In the genomic region with DNA sequence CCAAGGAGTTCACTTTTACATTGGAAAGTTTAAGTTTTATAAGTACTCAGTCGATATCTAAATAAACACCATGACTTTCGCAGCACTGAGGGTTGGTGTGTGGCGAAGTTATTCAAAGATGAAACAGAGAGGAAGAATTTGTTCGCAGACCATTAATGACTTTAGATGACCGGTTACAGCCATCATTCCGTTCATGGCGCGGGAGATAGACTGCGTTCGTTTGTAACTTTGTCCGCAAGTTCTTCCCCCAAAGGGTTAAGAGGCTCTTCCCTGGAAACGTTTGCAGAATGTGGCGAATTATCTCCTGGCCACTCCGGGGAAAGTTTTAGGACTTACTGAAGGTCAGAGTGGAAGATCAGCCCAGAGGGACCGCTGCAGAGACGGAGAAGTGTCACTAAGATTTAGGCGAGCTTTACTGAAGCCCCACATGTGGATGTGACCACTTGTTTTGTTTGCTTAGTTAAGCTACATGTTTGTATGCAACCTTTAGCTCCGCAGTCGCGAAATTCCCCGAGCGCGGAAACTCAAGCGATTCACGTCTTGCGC, we compare ENCODE assay signal across 10 cellular contexts. TPM values are rescaled to one million over a fixed set of nuclear protein-coding genes. Genes with fewer than 3 reads are reported as not detected.
A peak's percentile ranks its signal among the peaks of the same experiment; 100 is the strongest.
DNase-seq lines count a peak whose midpoint lies in the region; ATAC-seq, FAIRE-seq and TF ChIP-seq lines count a peak whose summit lies in the region.
"Had no signal": no experiment of that assay in that cellular context is flagged by ENCODE, and none has a peak within 500 bp of the region (broad histone marks: within the 10 kb centered on the region; RNA-seq: fewer than 3 reads in every experiment).

No MANE protein-coding gene starts in this region.

- intact Hi-C loops in psoas muscle (cut with DNase I): loop anchor here (1.0 to 5.0 kb wide), 3 partner anchors 148 to 367 kb away; no protein-coding TSS in a partner anchor

- H3K4me3 ChIP-seq in SK-N-MC: peak overlapping the region; percentile 85
- H3K4me3 ChIP-seq in psoas muscle: peak overlapping the region; percentile 47
- H3K4me3 ChIP-seq: mucosa of descending colon had no signal

- no peak overlapping the region for H3K9ac ChIP-seq in SK-N-MC (ENCODE audit: insufficient read length)

- no peak for TF ChIP-seq CTCF in psoas muscle (IDR thresholded peaks at IDR 0.05)

- no peak for FAIRE-seq in GM19239 (lab: Jason Lieb, UNC)
- FAIRE-seq: A204.1 had no signal

- WGBS in psoas muscle, 3 donors: 8 to 11% (median 9%) methylated on average over 26 of the region's 26 CpGs

- H3K27me3 ChIP-seq in psoas muscle (ENCODE audit: insufficient read depth in 3 of 3, low read length in 2 of 3): peaks cover 10 to 87% (median 38%) of the 10 kb centered on the region in 3 donors

- H3K27ac ChIP-seq in SK-N-MC (no peak overlapping the region), psoas muscle (no peak overlapping the region)

- peaks cover 10% of the 10 kb centered on the region for H3K4me1 ChIP-seq in psoas muscle

- ATAC-seq in psoas muscle (peak in 1 of 4 donors; percentile 24), GM21381 (IDR thresholded peaks at IDR 0.05; ENCODE audit: unreplicated experiment) (no peak), GM21576 (IDR thresholded peaks at IDR 0.05; ENCODE audit: unreplicated experiment) (no peak)

- H3K9me3 ChIP-seq in SK-N-MC (ENCODE audit: low read depth, low read length): no peaks in the 10 kb centered on the region
- H3K9me3 ChIP-seq in psoas muscle: no peaks in the 10 kb centered on the region
- H3K9me3 ChIP-seq: mucosa of descending colon had no signal

- H3K36me3 ChIP-seq in SK-N-MC (ENCODE audit: insufficient read depth, low read length): no peaks in the 10 kb centered on the region
- H3K36me3 ChIP-seq in psoas muscle (ENCODE audit: insufficient read depth in 1 of 2, low read depth in 1 of 2): no peaks in the 10 kb centered on the region

- peak; percentile 39 for DNase-seq in NCI-H82 (lab: John Stamatoyannopoulos, UW)
- no peak for DNase-seq in NCI-H82 treated with DMSO at 0.1 percent for 48 hours (lab: John Stamatoyannopoulos, UW; ENCODE audit: unreplicated experiment)
- DNase-seq in SK-N-MC (ENCODE audit: low read depth, low spot score): no peak
- DNase-seq in fibroblast of peridontal ligament (ENCODE audit: extremely low read depth): peak; percentile 43
- no peak for DNase-seq in psoas muscle
- DNase-seq in GM19239 (ENCODE audit: insufficient read length, low spot score): no peak

RNA-seq across cellular contexts. Expression of gene FOXD1, which starts 2.2 kb away (rescaled TPM):
- total RNA-seq in psoas muscle: under 1 TPM in 3 of 4 donors, not detected in 1; 0.36 to 0.94 (median 0.71) TPM
- polyA plus RNA-seq in psoas muscle: under 1 TPM; 0.15 to 0.29 (median 0.17) TPM

RNA-seq across cellular contexts. Expression of gene BTF3, which starts 47.5 kb away (rescaled TPM):
- total RNA-seq in psoas muscle: 100 to 1,000 TPM; 451 to 591 (median 525) TPM
- polyA plus RNA-seq in psoas muscle: 1,000 to 10,000 TPM in 1 of 3 donors, 100 to 1,000 TPM in 2; 664 to 1,021 (median 727) TPM

Comparison
In these comparisons a context has a peak if more than half of its experiments do, and no peak if none do; other contexts are left out.
1. DNase-seq: peak in NCI-H82 (single experiment) and fibroblast of peridontal ligament (single experiment); none in NCI-H82 treated with DMSO at 0.1 percent for 48 hours (single experiment), SK-N-MC (single experiment), psoas muscle (0 of 2) and GM19239 (single experiment).